ENCODE assay signal across 22 cellular contexts in the genomic region with DNA sequence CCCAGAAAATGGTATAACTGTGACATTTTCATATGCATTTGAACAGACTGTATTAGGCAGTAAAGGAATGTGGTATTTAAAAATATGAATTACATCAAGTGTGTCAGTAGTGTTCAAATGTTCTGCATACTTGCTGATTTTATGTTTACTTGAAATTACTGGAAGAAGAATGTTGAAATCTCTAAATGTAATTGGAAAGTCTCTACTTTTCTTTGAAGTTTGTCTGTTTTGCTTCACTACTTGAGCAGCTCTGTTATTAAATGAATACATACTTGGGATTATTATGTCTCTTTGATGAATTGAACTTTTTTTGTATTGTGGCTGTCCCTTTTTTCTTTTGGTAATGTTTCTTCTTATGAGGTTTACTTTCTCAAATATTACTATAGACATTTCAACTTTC.
DNase-seq lines count a peak whose midpoint lies in the region; ATAC-seq and TF ChIP-seq lines count a peak whose summit lies in the region.
"Had no signal": no experiment of that assay in that cellular context is flagged by ENCODE, and none has a peak within 500 bp of the region (broad histone marks: within the 10 kb centered on the region; RNA-seq: fewer than 3 reads in every experiment).

No MANE protein-coding gene starts in this region.

- H4K8ac ChIP-seq in IMR-90 (ENCODE audit: low read depth in 2 of 2, low read length in 2 of 2) = no peak overlapping the region

- peaks cover 20% of the 10 kb centered on the region for H3K4me1 Mint-ChIP-seq in osteocyte (ENCODE audit: unreplicated experiment)
- H3K4me1 Mint-ChIP-seq: CD14-positive monocyte; CD8-positive, alpha-beta memory T cell had no signal

- no peak overlapping the region for H2BK5ac ChIP-seq in IMR-90 (ENCODE audit: low read depth, low read length, poor library complexity, severe bottlenecking)

- H3K4ac ChIP-seq in IMR-90 (ENCODE audit: low read depth, low read length) = no peak overlapping the region

- no peak overlapping the region for H4K5ac ChIP-seq in IMR-90 (ENCODE audit: low read depth, low read length)

- BruUV-seq in IMR-90 (replicated peaks; lab: Mats Ljungman, UMichigan) = no TSS peak

- DNase-seq in IMR-90 (no peak), choroid plexus epithelial cell (ENCODE audit: low read depth) (peak; percentile 52), fibroblast of gingiva (ENCODE audit: low read depth) (peak; percentile 41), osteocyte (ENCODE audit: extremely low spot score, unreplicated experiment) (no peak), NCI-H345 treated with DMSO at 0.1 percent for 48 hours (lab: John Stamatoyannopoulos, UW; ENCODE audit: unreplicated experiment) (no peak), AG08395 (ENCODE audit: low spot score) (no peak)
- DNase-seq in activated naive CD4-positive, alpha-beta T cell treated with anti-CD3 and anti-CD28 coated beads, Interleukin-2, amount 50 U/mL, for 16 hours = no peak
- DNase-seq: AML-193; BE2C; CD4-positive, alpha-beta T cell; CD8-positive, alpha-beta memory T cell; DMS 273 treated with DMSO at 0.1 percent for 48 hours; DMS79; EL; GDM1; GOT3; HFFc6 had no signal

- no peak overlapping the region for H2AK5ac ChIP-seq in IMR-90 (ENCODE audit: low read depth, low read length)

- H3K36me3 ChIP-seq in IMR-90 (ENCODE audit: control insufficient read depth, insufficient read depth, low read length) = no peaks in the 10 kb centered on the region
- H3K36me3 ChIP-seq: BE2C; BLaER1 treated with 17β-estradiol and CSF1 and Interleukin-3, amounts not matched to agents 10 nM and 100 nM; HAP-1 had no signal

- H3K27me3 Mint-ChIP-seq in osteocyte (ENCODE audit: unreplicated experiment) = no peaks in the 10 kb centered on the region
- H3K27me3 Mint-ChIP-seq: CD4-positive, alpha-beta T cell; CD8-positive, alpha-beta memory T cell had no signal

- H2BK20ac ChIP-seq in IMR-90 (ENCODE audit: low read depth, low read length) = no peak overlapping the region

- ATAC-seq in IMR-90 (ENCODE audit: low read depth) = peak; percentile 42
- ATAC-seq: GM12878 had no signal

- no peaks in the 10 kb centered on the region for H3K79me1 ChIP-seq in IMR-90 (ENCODE audit: low read depth in 1 of 2, low read length in 2 of 2)

- TF ChIP-seq CTCF in IMR-90 (conservative IDR thresholded peaks at IDR 0.05; ENCODE audit: low read depth, low read length) (no peak), choroid plexus epithelial cell (conservative IDR thresholded peaks at IDR 0.05; ENCODE audit: low read depth, low read length) (no peak), osteocyte (IDR thresholded peaks at IDR 0.05) (no peak)

- no peaks in the 10 kb centered on the region for H3K9me1 ChIP-seq in IMR-90 (ENCODE audit: insufficient read depth, low read length)

- peak overlapping the region; percentile 54 for H3K27ac Mint-ChIP-seq in osteocyte (ENCODE audit: unreplicated experiment)
- H3K27ac Mint-ChIP-seq: CD14-positive monocyte; CD4-positive, alpha-beta T cell; CD8-positive, alpha-beta memory T cell; HFFc6 had no signal

- no peak overlapping the region for H3K23ac ChIP-seq in IMR-90 (ENCODE audit: low read depth, low read length)

- intact Hi-C loops in IMR-90 (cut with micrococcal nuclease) = no loop called here

- CTCF ChIA-PET in IMR-90 (lab: Yijun Ruan, JAX) = no interaction called here

- no peaks in the 10 kb centered on the region for H3K9me3 ChIP-seq in IMR-90 (ENCODE audit: control insufficient read depth, insufficient read depth, low read length)
- H3K9me3 ChIP-seq: BE2C, HAP-1 had no signal

- no peaks in the 10 kb centered on the region for H3K27me3 ChIP-seq in IMR-90 (ENCODE audit: control insufficient read depth, insufficient read depth, low read length)
- H3K27me3 ChIP-seq: BE2C; BLaER1 treated with 17β-estradiol and CSF1 and Interleukin-3, amounts not matched to agents 10 nM and 100 nM had no signal

- POLR2A ChIA-PET in IMR-90 (lab: Charles Lee; ENCODE audit: unreplicated experiment) = no interaction called here

- H2AK9ac ChIP-seq in IMR-90 (replicated peaks; ENCODE audit: low read depth, low read length, poor library complexity) = no peak overlapping the region

- H3K18ac ChIP-seq in IMR-90 (ENCODE audit: low read depth, low read length) = no peak overlapping the region

- in situ Hi-C loops in IMR-90 (cut with MboI; ENCODE audit: low sequenced_read_pairs) = no loop called here

- H3K4me3 ChIP-seq in IMR-90 (ENCODE audit: insufficient read depth, low read depth, low read length) (no peak overlapping the region), choroid plexus epithelial cell (ENCODE audit: low read depth, low read length) (no peak overlapping the region)
- H3K4me3 ChIP-seq: BLaER1 treated with 17β-estradiol and CSF1 and Interleukin-3, amounts not matched to agents 10 nM and 100 nM; GM12878; HAP-1 had no signal

- no peak overlapping the region for H2BK120ac ChIP-seq in IMR-90 (ENCODE audit: low read depth, low read length)

- H3K56ac ChIP-seq in IMR-90 (ENCODE audit: extremely low read depth, insufficient read depth, low read length) = no peak overlapping the region

- H4K20me1 ChIP-seq in IMR-90 (ENCODE audit: insufficient read depth, low read length) = no peaks in the 10 kb centered on the region
- H4K20me1 ChIP-seq: BLaER1 treated with 17β-estradiol and CSF1 and Interleukin-3, amounts not matched to agents 10 nM and 100 nM had no signal

- no peak overlapping the region for H3K14ac ChIP-seq in IMR-90 (replicated peaks; ENCODE audit: low read depth, low read length)

- no peak overlapping the region for H4K91ac ChIP-seq in IMR-90 (ENCODE audit: insufficient read depth, low read depth, low read length)

- H2BK15ac ChIP-seq in IMR-90 (ENCODE audit: low read depth, low read length) = no peak overlapping the region

- H3K9me3 Mint-ChIP-seq in osteocyte (ENCODE audit: unreplicated experiment) = peaks cover 24% of the 10 kb centered on the region

- no peaks in the 10 kb centered on the region for H3K4me1 ChIP-seq in IMR-90 (ENCODE audit: control insufficient read depth, insufficient read depth, low read length)
- H3K4me1 ChIP-seq: BE2C; BLaER1 treated with 17β-estradiol and CSF1 and Interleukin-3, amounts not matched to agents 10 nM and 100 nM; HAP-1 had no signal

- dilution Hi-C loops in IMR-90 (cut with HindIII; ENCODE audit: low sequenced_read_pairs, unreplicated experiment) = no loop called here

- peaks cover 5% of the 10 kb centered on the region for H3K36me3 Mint-ChIP-seq in osteocyte (ENCODE audit: unreplicated experiment)
- H3K36me3 Mint-ChIP-seq: CD14-positive monocyte; CD8-positive, alpha-beta memory T cell had no signal

- no peak overlapping the region for H3K9ac ChIP-seq in IMR-90 (ENCODE audit: low read depth, low read length)
- H3K9ac ChIP-seq: BLaER1 treated with 17β-estradiol and CSF1 and Interleukin-3, amounts not matched to agents 10 nM and 100 nM had no signal

- TF ChIP-seq POLR2A in IMR-90 (IDR thresholded peaks at IDR 0.05; ENCODE audit: low read depth, low read length) = no peak

- no peak overlapping the region for H3K4me3 Mint-ChIP-seq in osteocyte (ENCODE audit: unreplicated experiment)
- H3K4me3 Mint-ChIP-seq: CD14-positive monocyte; CD4-positive, alpha-beta T cell; CD8-positive, alpha-beta memory T cell; HFFc6 had no signal

- no peak overlapping the region for H2AFZ ChIP-seq in IMR-90 (replicated peaks; ENCODE audit: low read length, poor library complexity)

- no peak overlapping the region for H3K27ac ChIP-seq in IMR-90 (ENCODE audit: insufficient read depth, low read length)
- H3K27ac ChIP-seq: 22Rv1; BLaER1 treated with 17β-estradiol and CSF1 and Interleukin-3, amounts not matched to agents 10 nM and 100 nM had no signal

- TF ChIP-seq RAD21 in IMR-90 (IDR thresholded peaks at IDR 0.05; ENCODE audit: low read length) = no peak

- no peak overlapping the region for H3K4me2 ChIP-seq in IMR-90 (ENCODE audit: low read depth, low read length)
- H3K4me2 ChIP-seq: BLaER1 treated with 17β-estradiol and CSF1 and Interleukin-3, amounts not matched to agents 10 nM and 100 nM had no signal

TF ChIP-seq in IMR-90, 13 proteins besides CTCF, POLR2A, EP300 and RAD21:
- TF ChIP-seq CHD1 (IDR thresholded peaks at IDR 0.05; ENCODE audit: low read depth, low read length) (no peak), RFX5 (IDR thresholded peaks at IDR 0.05; ENCODE audit: low read depth, low read length) (no peak), MXI1 (IDR thresholded peaks at IDR 0.05; ENCODE audit: borderline replicate concordance, low read depth, low read length) (no peak), SMC3 (IDR thresholded peaks at IDR 0.05; ENCODE audit: low read depth, low read length) (no peak), MAZ (IDR thresholded peaks at IDR 0.05; ENCODE audit: borderline replicate concordance, low read depth, low read length) (no peak), FOS (IDR thresholded peaks at IDR 0.05; ENCODE audit: low read depth, low read length) (no peak), NFE2L2 (IDR thresholded peaks at IDR 0.05; ENCODE audit: low read depth, low read length) (no peak), CEBPB (IDR thresholded peaks at IDR 0.05; ENCODE audit: low read depth, low read length) (no peak)
- TF ChIP-seq, protein P1, sequence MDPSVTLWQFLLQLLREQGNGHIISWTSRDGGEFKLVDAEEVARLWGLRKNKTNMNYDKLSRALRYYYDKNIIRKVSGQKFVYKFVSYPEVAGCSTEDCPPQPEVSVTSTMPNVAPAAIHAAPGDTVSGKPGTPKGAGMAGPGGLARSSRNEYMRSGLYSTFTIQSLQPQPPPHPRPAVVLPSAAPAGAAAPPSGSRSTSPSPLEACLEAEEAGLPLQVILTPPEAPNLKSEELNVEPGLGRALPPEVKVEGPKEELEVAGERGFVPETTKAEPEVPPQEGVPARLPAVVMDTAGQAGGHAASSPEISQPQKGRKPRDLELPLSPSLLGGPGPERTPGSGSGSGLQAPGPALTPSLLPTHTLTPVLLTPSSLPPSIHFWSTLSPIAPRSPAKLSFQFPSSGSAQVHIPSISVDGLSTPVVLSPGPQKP (IDR thresholded peaks at IDR 0.05; ENCODE audit: borderline replicate concordance, low read depth, low read length) = no peak
TF ChIP-seq in IMR-90: peak in this region for 0.

Comparison
In these comparisons a context has a peak if more than half of its experiments do, and no peak if none do; other contexts are left out.
1. DNase-seq: peak in choroid plexus epithelial cell (single experiment) and fibroblast of gingiva (single experiment); none in IMR-90 (single experiment), osteocyte (single experiment), activated naive CD4-positive, alpha-beta T cell treated with anti-CD3 and anti-CD28 coated beads, Interleukin-2, amount 50 U/mL, for 16 hours (single experiment), NCI-H345 treated with DMSO at 0.1 percent for 48 hours (single experiment) and AG08395 (single experiment).